1 cellular context compared by ENCODE assay signal in the genomic region with DNA sequence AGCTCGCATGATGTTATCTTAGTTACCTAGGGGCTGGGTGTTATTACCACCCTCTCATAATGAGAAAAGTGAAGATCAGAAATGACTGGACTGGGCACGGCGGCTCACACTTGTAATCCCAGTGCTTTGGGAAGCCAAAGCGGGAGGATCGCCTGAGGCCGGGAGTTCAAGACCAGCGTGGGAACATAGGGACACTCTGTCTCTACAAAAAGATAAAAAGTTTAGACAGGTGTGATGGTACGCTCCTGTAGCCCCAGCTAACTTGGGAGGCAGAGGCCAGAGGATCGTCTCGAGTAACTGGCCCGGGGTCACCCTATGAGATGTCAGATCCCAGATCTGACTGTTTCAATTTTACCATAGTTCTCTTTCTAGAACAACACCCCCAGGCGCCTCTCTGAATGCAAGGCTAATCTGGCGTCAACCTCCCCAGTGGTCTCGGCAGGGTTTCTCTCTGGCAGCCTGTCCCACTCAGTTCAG.
TF ChIP-seq lines count a peak whose summit lies in the region.

No MANE protein-coding gene starts in this region.

TF ChIP-seq in K562, 482 proteins besides CTCF, POLR2A, EP300 and RAD21:
- no peak for TF ChIP-seq SMARCE1 (IDR thresholded peaks at IDR 0.05)
- no peak for TF ChIP-seq SMAD4 (CRISPR knock-in tag; conservative IDR thresholded peaks at IDR 0.05)
